8 cellular contexts compared by ENCODE assay signal in the genomic region with DNA sequence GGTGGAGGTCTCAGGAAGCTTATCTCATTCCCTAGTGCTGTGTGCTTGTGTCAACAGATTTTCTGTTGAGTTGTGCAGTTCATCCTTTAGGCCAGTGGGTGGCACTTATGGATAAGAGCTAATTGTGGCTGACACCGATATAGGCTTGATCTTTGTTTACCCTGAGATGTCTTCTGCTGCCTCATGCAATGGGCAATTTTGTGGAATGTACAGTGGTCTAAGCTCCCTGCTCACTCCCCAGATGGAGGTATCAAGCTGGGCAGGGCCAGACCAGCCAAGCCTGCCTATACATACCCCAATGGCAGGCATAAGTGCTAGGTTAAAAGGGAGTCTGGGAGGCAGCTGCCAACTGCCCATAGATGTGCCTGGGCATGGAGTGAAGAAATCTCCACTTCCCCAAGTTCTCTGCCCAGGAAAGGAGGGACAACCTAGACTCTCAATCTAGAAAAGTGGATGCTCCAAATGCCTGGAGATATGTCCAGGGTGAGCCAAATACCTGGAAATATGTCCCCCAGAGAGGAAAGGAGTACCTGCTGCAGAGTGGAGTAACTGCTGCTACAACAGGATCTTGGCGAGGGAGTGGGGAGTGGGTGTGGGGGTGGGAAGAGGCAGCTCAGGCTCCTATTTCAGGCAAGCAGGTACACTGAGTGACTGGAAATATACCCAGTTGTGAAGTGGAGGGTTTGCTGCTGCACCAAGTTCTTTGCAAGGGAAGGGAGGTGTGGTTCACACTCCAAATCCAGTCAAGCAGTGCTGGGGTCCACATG. TPM values are rescaled to one million over a fixed set of nuclear protein-coding genes. Genes with fewer than 3 reads are reported as not detected.
A peak's percentile ranks its signal among the peaks of the same experiment; 100 is the strongest.
DNase-seq lines count a peak whose midpoint lies in the region; ATAC-seq and TF ChIP-seq lines count a peak whose summit lies in the region.

No MANE protein-coding gene starts in this region.

- no peaks in the 10 kb centered on the region for H4K20me1 ChIP-seq in SU-DHL-6 (ENCODE audit: low read depth, low read length)

- DNase-seq in activated CD8-positive, alpha-beta memory T cell treated with anti-CD3 and anti-CD28 coated beads for 24 hours = peak; percentile 67
- DNase-seq in activated CD8-positive, alpha-beta memory T cell treated with anti-CD3 and anti-CD28 coated beads, Interleukin-2, amount 50 U/mL, for 48 hours = no peak
- no peak for DNase-seq in chondrocyte (ENCODE audit: low spot score)
- peak; percentile 33 for DNase-seq in mucosa of gallbladder (ENCODE audit: low spot score)
- no peak for DNase-seq in NK-92 (lab: John Stamatoyannopoulos, UW; ENCODE audit: unreplicated experiment)

- no peaks in the 10 kb centered on the region for H3F3A ChIP-seq in SU-DHL-6 (ENCODE audit: insufficient read depth)

- peaks cover 27% of the 10 kb centered on the region for H3K9me3 Mint-ChIP-seq in chondrocyte (ENCODE audit: low read depth)

- H3K9me2 ChIP-seq in SU-DHL-6 (replicated peaks; ENCODE audit: insufficient read depth, low read length) = no peaks in the 10 kb centered on the region

- H3K27me3 ChIP-seq in SU-DHL-6 (ENCODE audit: low read length) = no peaks in the 10 kb centered on the region

- TF ChIP-seq EP300 in Ishikawa (IDR thresholded peaks at IDR 0.05; ENCODE audit: borderline replicate concordance) = no peak

- H3K27ac Mint-ChIP-seq in chondrocyte (ENCODE audit: unreplicated experiment) = no peak overlapping the region

- no peak overlapping the region for H3K27ac ChIP-seq in SU-DHL-6 (ENCODE audit: low read depth, low read length)

- H3K36me3 Mint-ChIP-seq in chondrocyte (ENCODE audit: low read depth) = peaks cover 2% of the 10 kb centered on the region

- no peak overlapping the region for H3K9ac ChIP-seq in SU-DHL-6 (ENCODE audit: low read length)

- H3K4me3 Mint-ChIP-seq in chondrocyte (ENCODE audit: unreplicated experiment) = no peak overlapping the region

- no peaks in the 10 kb centered on the region for H3K9me3 ChIP-seq in SU-DHL-6 (ENCODE audit: insufficient read depth, low read length)

- no peak overlapping the region for H3K4me2 ChIP-seq in SU-DHL-6 (ENCODE audit: low read depth, low read length, poor library complexity, severe bottlenecking)

- H3K79me2 ChIP-seq in SU-DHL-6 (ENCODE audit: insufficient read depth, low read length) = no peaks in the 10 kb centered on the region

- TF ChIP-seq CTCF in SU-DHL-6 (IDR thresholded peaks at IDR 0.05; ENCODE audit: insufficient read depth, low read length, poor library complexity, severe bottlenecking) (peak; percentile 33), chondrocyte (IDR thresholded peaks at IDR 0.05) (peak; percentile 75)

- peaks cover 7% of the 10 kb centered on the region for H3K27me3 Mint-ChIP-seq in chondrocyte (ENCODE audit: low read depth)

- ATAC-seq in GM21786 (IDR thresholded peaks at IDR 0.05; ENCODE audit: unreplicated experiment) = peak; percentile 98

- H2AFZ ChIP-seq in SU-DHL-6 (ENCODE audit: low read depth, low read length, severe bottlenecking) = no peak overlapping the region

- peak; percentile 61 for TF ChIP-seq RAD21 in Ishikawa (IDR thresholded peaks at IDR 0.05; ENCODE audit: low read depth)

- no peaks in the 10 kb centered on the region for H3K4me1 Mint-ChIP-seq in chondrocyte (ENCODE audit: low read depth)

- no peak overlapping the region for H3K4me3 ChIP-seq in SU-DHL-6 (ENCODE audit: insufficient read depth, low read length, poor library complexity, severe bottlenecking)

- no peaks in the 10 kb centered on the region for H3K36me3 ChIP-seq in SU-DHL-6 (ENCODE audit: low read length)

TF ChIP-seq in Ishikawa, 13 proteins besides CTCF, POLR2A, EP300 and RAD21:
- TF ChIP-seq CEBPB (IDR thresholded peaks at IDR 0.05) (no peak), ZBTB7A (IDR thresholded peaks at IDR 0.05; ENCODE audit: low read depth) (no peak), FOXM1 (IDR thresholded peaks at IDR 0.05; ENCODE audit: borderline replicate concordance, low read depth) (no peak), MAX (IDR thresholded peaks at IDR 0.05) (no peak), TAF1 (IDR thresholded peaks at IDR 0.05; ENCODE audit: low read depth) (no peak), EGR1 (IDR thresholded peaks at IDR 0.05) (no peak), TCF12 (IDR thresholded peaks at IDR 0.05; ENCODE audit: low read depth) (no peak), CREB1 (IDR thresholded peaks at IDR 0.05; ENCODE audit: low read depth) (no peak)
- TF ChIP-seq, protein P1, sequence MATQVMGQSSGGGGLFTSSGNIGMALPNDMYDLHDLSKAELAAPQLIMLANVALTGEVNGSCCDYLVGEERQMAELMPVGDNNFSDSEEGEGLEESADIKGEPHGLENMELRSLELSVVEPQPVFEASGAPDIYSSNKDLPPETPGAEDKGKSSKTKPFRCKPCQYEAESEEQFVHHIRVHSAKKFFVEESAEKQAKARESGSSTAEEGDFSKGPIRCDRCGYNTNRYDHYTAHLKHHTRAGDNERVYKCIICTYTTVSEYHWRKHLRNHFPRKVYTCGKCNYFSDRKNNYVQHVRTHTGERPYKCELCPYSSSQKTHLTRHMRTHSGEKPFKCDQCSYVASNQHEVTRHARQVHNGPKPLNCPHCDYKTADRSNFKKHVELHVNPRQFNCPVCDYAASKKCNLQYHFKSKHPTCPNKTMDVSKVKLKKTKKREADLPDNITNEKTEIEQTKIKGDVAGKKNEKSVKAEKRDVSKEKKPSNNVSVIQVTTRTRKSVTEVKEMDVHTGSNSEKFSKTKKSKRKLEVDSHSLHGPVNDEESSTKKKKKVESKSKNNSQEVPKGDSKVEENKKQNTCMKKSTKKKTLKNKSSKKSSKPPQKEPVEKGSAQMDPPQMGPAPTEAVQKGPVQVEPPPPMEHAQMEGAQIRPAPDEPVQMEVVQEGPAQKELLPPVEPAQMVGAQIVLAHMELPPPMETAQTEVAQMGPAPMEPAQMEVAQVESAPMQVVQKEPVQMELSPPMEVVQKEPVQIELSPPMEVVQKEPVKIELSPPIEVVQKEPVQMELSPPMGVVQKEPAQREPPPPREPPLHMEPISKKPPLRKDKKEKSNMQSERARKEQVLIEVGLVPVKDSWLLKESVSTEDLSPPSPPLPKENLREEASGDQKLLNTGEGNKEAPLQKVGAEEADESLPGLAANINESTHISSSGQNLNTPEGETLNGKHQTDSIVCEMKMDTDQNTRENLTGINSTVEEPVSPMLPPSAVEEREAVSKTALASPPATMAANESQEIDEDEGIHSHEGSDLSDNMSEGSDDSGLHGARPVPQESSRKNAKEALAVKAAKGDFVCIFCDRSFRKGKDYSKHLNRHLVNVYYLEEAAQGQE (IDR thresholded peaks at IDR 0.05; ENCODE audit: low read depth) = no peak
- TF ChIP-seq, protein P2, sequence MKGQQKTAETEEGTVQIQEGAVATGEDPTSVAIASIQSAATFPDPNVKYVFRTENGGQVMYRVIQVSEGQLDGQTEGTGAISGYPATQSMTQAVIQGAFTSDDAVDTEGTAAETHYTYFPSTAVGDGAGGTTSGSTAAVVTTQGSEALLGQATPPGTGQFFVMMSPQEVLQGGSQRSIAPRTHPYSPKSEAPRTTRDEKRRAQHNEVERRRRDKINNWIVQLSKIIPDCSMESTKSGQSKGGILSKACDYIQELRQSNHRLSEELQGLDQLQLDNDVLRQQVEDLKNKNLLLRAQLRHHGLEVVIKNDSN (IDR thresholded peaks at IDR 0.05) = no peak
TF ChIP-seq in Ishikawa: peak in this region for 0.

RNA-seq across cellular contexts. Expression of gene ARG1, which starts 53.2 kb away (rescaled TPM):
- not detected in 3 replicates for total RNA-seq in chondrocyte
- total RNA-seq in mucosa of gallbladder = 0.89 TPM

Comparison
In these comparisons a context has a peak if more than half of its experiments do, and no peak if none do; other contexts are left out.
1. DNase-seq: peak in activated CD8-positive, alpha-beta memory T cell treated with anti-CD3 and anti-CD28 coated beads for 24 hours (single experiment) and mucosa of gallbladder (single experiment); none in activated CD8-positive, alpha-beta memory T cell treated with anti-CD3 and anti-CD28 coated beads, Interleukin-2, amount 50 U/mL, for 48 hours (single experiment), chondrocyte (single experiment) and NK-92 (single experiment).